10 cellular contexts compared by ENCODE assay signal in the genomic region with DNA sequence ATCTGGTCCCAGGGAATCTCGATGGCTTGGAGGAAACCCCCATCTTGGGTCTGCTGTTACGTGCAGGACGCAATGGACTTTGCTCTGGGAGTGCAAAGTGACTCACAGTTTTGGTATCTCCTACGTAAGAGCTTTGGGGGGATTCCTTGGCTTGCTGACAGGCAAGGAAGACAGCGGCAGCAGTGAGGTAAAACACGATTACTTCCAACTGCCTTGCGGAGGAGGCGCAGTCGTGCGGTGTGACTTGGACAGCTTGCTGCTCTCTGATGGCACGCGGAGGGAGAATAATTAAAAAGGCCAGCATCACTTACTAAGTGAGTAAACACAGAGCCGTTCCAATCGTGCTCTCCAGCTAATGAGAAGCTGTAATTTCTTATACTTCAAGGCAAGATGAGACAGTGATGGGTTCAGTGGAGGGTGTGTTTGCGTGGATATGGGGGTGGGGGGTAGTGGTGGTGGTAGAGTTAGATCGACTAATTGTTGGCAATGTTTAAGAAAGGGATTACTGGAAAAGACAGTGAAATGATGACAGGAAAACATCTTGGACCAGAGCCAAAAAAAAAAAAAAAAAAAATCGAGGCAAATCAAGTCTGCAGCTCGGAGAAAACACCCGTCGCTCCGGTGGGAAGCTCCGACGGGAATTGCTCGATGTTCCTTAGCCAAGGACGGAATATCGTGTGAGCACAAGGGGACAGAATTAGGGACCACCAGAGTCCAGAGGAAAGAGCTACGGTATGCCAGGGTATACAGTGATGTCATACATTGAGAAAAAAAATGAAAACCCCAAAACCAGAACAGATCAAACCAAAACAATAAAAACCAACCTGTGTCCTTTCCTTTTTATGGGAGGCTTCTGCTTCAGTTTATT.
DNase-seq lines count a peak whose midpoint lies in the region; ATAC-seq, FAIRE-seq and TF ChIP-seq lines count a peak whose summit lies in the region.
"Had no signal": no experiment of that assay in that cellular context is flagged by ENCODE, and none has a peak within 500 bp of the region (broad histone marks: within the 10 kb centered on the region; RNA-seq: fewer than 3 reads in every experiment).

No MANE protein-coding gene starts in this region.

- peak overlapping the region; percentile 85 for H3K9ac ChIP-seq in astrocyte (ENCODE audit: low read length)

- H2AFZ ChIP-seq in astrocyte (ENCODE audit: low read depth, low read length): peak overlapping the region; percentile 69

- peaks cover 23% of the 10 kb centered on the region for H3K27me3 ChIP-seq in astrocyte (ENCODE audit: insufficient read depth, low read length)
- no peaks in the 10 kb centered on the region for H3K27me3 ChIP-seq in thoracic aorta (replicated peaks; ENCODE audit: insufficient read depth)
- H3K27me3 ChIP-seq: neutrophil had no signal

- H4K20me1 ChIP-seq in astrocyte (ENCODE audit: insufficient read depth, low read length): no peaks in the 10 kb centered on the region

- H3K27me3 Mint-ChIP-seq in astrocyte (ENCODE audit: low read depth, unreplicated experiment) (peaks cover 6% of the 10 kb centered on the region), T-helper 17 cell (peaks cover 5% of the 10 kb centered on the region)

- ATAC-seq in thoracic aorta (ENCODE audit: insufficient number of reproducible peaks, low FRiP score, low read depth): no peak
- no peak for ATAC-seq in T-helper 17 cell

- no peak overlapping the region for H3K4me3 Mint-ChIP-seq in astrocyte (ENCODE audit: unreplicated experiment)
- H3K4me3 Mint-ChIP-seq in T-helper 17 cell: no peak overlapping the region

- peaks cover 22% of the 10 kb centered on the region for H3K4me1 ChIP-seq in astrocyte (ENCODE audit: insufficient read depth, low read length)
- H3K4me1 ChIP-seq in thoracic aorta (ENCODE audit: control insufficient read depth in 1 of 2, low read depth in 2 of 2): peaks cover 11 to 15% of the 10 kb centered on the region in 2 donors

- peak overlapping the region; percentile 66 for H3K4me3 ChIP-seq in astrocyte (ENCODE audit: insufficient read depth, low read depth, low read length)
- H3K4me3 ChIP-seq in thoracic aorta: peak overlapping the region; percentile 56

- H3K9me3 ChIP-seq in astrocyte (ENCODE audit: insufficient read depth, low read depth, low read length) (no peaks in the 10 kb centered on the region), thoracic aorta (no peaks in the 10 kb centered on the region), T-helper 17 cell (ENCODE audit: control insufficient read depth, low read length, poor library complexity, severe bottlenecking) (no peaks in the 10 kb centered on the region)
- H3K9me3 ChIP-seq: neutrophil had no signal

- H3K4me2 ChIP-seq in astrocyte (ENCODE audit: low read length): peak overlapping the region; percentile 94

- peak; percentile 49 for FAIRE-seq in astrocyte (lab: Jason Lieb, UNC)
- FAIRE-seq: A204.1 had no signal

- no peaks in the 10 kb centered on the region for H3K79me2 ChIP-seq in astrocyte (ENCODE audit: insufficient read depth, low read length)

- H3K27ac Mint-ChIP-seq in astrocyte (ENCODE audit: unreplicated experiment) (peak overlapping the region; percentile 92), T-helper 17 cell (no peak overlapping the region)

- H3K27ac ChIP-seq in astrocyte (ENCODE audit: low read depth, low read length) (peak overlapping the region; percentile 31), thoracic aorta (no peak overlapping the region)
- H3K27ac ChIP-seq: neutrophil had no signal

- peaks cover 4% of the 10 kb centered on the region for H3K9me3 Mint-ChIP-seq in astrocyte (ENCODE audit: unreplicated experiment)

- no peaks in the 10 kb centered on the region for H3K36me3 Mint-ChIP-seq in astrocyte (ENCODE audit: low read depth, unreplicated experiment)
- no peaks in the 10 kb centered on the region for H3K36me3 Mint-ChIP-seq in T-helper 17 cell (ENCODE audit: low read depth)

- no peak for TF ChIP-seq CTCF in astrocyte (IDR thresholded peaks at IDR 0.05; ENCODE audit: insufficient read depth, low read depth, low read length)
- no peak for TF ChIP-seq CTCF in thoracic aorta (IDR thresholded peaks at IDR 0.05)

- H3K4me1 Mint-ChIP-seq in astrocyte (ENCODE audit: low read depth, unreplicated experiment) (peaks cover 11% of the 10 kb centered on the region), T-helper 17 cell (no peaks in the 10 kb centered on the region)

- no peaks in the 10 kb centered on the region for H3K36me3 ChIP-seq in astrocyte (ENCODE audit: insufficient read depth, low read length)
- H3K36me3 ChIP-seq in thoracic aorta: no peaks in the 10 kb centered on the region
- H3K36me3 ChIP-seq: neutrophil had no signal

- DNase-seq in NCI-H1417 (lab: John Stamatoyannopoulos, UW) (peak in 2 of 3 experiments; percentile 21 to 58), NCI-H1417 treated with DMSO at 0.1 percent for 48 hours (lab: John Stamatoyannopoulos, UW) (no peak), astrocyte (ENCODE audit: low read depth) (peak; percentile 97), iris pigment epithelial cell (ENCODE audit: low read depth) (peak; percentile 96), thoracic aorta (ENCODE audit: low spot score) (no peak), NK-92 (lab: John Stamatoyannopoulos, UW; ENCODE audit: unreplicated experiment) (no peak), NCI-H187 treated with DMSO at 0.1 percent for 48 hours (lab: John Stamatoyannopoulos, UW) (no peak), T-helper 17 cell (no peak)

Comparison
In these comparisons a context has a peak if more than half of its experiments do, and no peak if none do; other contexts are left out.
1. DNase-seq: peak in NCI-H1417 (2 of 3), astrocyte (single experiment) and iris pigment epithelial cell (single experiment); none in NCI-H1417 treated with DMSO at 0.1 percent for 48 hours (single experiment), thoracic aorta (single experiment), NK-92 (single experiment), NCI-H187 treated with DMSO at 0.1 percent for 48 hours (single experiment) and T-helper 17 cell (0 of 3).